In the genomic region with DNA sequence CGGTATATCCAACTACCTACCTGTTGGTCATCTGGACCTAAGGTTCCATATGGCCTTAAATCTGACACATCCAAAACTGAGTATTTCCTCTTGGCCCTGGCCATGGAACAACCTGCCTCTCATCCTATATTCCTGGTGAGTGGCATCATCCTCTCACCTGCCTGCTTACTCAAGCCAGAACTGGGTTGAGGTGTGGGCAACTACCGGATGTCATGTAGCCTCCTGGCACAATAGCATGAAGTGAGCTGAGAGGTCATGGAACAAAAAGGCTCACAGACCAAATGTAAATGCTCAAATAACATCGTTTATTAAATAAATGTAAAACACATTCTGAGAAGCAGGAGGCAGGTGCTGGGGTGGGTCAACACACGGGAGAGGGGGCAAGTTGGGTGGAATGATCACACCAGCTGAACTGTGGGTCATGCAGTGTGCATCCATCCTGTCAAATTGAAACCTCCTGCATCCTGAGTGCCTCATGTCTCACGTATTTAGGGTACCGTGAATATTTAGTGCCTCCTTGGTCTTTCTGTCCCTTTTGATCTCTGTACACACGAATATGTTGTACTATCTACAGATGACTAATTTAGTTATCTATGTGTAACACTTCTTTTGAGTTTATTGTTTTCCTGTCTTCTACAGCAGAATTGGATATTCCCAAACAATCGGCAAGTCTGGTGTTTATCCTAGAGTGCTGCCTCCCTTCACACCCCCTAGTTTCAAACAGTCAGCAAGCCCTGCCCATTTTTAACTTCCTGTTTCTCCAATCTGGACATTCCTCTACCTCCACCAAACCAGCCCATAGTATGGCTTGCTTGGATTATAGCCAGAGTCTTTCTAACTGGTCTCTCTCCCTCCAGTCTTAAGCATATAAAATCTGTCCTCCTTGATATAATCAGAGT, we compare ENCODE assay signal across 1 cellular context.
TF ChIP-seq lines count a peak whose summit lies in the region.

No MANE protein-coding gene starts in this region.

TF ChIP-seq in GM12878, 131 proteins besides CTCF, POLR2A, EP300 and RAD21 (continued from another document and continues in another):
- TF ChIP-seq, protein P1, sequence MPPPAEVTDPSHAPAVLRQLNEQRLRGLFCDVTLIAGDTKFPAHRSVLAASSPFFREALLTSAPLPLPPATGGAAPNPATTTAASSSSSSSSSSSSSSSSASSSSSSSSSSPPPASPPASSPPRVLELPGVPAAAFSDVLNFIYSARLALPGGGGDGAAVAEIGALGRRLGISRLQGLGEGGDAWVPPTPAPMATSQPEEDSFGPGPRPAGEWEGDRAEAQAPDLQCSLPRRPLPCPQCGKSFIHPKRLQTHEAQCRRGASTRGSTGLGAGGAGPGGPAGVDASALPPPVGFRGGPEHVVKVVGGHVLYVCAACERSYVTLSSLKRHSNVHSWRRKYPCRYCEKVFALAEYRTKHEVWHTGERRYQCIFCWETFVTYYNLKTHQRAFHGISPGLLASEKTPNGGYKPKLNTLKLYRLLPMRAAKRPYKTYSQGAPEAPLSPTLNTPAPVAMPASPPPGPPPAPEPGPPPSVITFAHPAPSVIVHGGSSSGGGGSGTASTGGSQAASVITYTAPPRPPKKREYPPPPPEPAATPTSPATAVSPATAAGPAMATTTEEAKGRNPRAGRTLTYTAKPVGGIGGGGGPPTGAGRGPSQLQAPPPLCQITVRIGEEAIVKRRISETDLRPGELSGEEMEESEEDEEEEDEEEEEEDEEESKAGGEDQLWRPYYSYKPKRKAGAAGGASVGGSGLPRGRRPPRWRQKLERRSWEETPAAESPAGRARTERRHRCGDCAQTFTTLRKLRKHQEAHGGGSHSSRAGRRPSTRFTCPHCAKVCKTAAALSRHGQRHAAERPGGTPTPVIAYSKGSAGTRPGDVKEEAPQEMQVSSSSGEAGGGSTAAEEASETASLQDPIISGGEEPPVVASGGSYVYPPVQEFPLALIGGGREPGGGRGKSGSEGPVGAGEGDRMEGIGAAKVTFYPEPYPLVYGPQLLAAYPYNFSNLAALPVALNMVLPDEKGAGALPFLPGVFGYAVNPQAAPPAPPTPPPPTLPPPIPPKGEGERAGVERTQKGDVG (CRISPR knock-in tag; IDR thresholded peaks at IDR 0.05): no peak
- no peak for TF ChIP-seq MYB (IDR thresholded peaks at IDR 0.05; ENCODE audit: borderline replicate concordance, low read depth, low read length)
- TF ChIP-seq, protein P2, sequence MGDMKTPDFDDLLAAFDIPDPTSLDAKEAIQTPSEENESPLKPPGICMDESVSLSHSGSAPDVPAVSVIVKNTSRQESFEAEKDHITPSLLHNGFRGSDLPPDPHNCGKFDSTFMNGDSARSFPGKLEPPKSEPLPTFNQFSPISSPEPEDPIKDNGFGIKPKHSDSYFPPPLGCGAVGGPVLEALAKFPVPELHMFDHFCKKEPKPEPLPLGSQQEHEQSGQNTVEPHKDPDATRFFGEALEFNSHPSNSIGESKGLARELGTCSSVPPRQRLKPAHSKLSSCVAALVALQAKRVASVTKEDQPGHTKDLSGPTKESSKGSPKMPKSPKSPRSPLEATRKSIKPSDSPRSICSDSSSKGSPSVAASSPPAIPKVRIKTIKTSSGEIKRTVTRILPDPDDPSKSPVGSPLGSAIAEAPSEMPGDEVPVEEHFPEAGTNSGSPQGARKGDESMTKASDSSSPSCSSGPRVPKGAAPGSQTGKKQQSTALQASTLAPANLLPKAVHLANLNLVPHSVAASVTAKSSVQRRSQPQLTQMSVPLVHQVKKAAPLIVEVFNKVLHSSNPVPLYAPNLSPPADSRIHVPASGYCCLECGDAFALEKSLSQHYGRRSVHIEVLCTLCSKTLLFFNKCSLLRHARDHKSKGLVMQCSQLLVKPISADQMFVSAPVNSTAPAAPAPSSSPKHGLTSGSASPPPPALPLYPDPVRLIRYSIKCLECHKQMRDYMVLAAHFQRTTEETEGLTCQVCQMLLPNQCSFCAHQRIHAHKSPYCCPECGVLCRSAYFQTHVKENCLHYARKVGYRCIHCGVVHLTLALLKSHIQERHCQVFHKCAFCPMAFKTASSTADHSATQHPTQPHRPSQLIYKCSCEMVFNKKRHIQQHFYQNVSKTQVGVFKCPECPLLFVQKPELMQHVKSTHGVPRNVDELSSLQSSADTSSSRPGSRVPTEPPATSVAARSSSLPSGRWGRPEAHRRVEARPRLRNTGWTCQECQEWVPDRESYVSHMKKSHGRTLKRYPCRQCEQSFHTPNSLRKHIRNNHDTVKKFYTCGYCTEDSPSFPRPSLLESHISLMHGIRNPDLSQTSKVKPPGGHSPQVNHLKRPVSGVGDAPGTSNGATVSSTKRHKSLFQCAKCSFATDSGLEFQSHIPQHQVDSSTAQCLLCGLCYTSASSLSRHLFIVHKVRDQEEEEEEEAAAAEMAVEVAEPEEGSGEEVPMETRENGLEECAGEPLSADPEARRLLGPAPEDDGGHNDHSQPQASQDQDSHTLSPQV (IDR thresholded peaks at IDR 0.05): no peak
- no peak for TF ChIP-seq RFX5 (IDR thresholded peaks at IDR 0.05; ENCODE audit: low read depth, low read length)
- no peak for TF ChIP-seq CBX3 (IDR thresholded peaks at IDR 0.05; ENCODE audit: borderline replicate concordance, low read depth)
- TF ChIP-seq, protein P3, sequence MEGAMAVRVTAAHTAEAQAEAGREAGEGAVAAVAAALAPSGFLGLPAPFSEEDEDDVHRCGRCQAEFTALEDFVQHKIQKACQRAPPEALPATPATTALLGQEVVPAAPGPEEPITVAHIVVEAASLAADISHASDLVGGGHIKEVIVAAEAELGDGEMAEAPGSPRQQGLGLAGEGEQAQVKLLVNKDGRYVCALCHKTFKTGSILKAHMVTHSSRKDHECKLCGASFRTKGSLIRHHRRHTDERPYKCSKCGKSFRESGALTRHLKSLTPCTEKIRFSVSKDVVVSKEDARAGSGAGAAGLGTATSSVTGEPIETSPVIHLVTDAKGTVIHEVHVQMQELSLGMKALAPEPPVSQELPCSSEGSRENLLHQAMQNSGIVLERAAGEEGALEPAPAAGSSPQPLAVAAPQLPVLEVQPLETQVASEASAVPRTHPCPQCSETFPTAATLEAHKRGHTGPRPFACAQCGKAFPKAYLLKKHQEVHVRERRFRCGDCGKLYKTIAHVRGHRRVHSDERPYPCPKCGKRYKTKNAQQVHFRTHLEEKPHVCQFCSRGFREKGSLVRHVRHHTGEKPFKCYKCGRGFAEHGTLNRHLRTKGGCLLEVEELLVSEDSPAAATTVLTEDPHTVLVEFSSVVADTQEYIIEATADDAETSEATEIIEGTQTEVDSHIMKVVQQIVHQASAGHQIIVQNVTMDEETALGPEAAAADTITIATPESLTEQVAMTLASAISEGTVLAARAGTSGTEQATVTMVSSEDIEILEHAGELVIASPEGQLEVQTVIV (IDR thresholded peaks at IDR 0.05; ENCODE audit: borderline replicate concordance, partially characterized antibody): no peak
- TF ChIP-seq MEF2A (IDR thresholded peaks at IDR 0.05; ENCODE audit: insufficient read depth, low read depth, low read length): no peak
- TF ChIP-seq, protein P4, sequence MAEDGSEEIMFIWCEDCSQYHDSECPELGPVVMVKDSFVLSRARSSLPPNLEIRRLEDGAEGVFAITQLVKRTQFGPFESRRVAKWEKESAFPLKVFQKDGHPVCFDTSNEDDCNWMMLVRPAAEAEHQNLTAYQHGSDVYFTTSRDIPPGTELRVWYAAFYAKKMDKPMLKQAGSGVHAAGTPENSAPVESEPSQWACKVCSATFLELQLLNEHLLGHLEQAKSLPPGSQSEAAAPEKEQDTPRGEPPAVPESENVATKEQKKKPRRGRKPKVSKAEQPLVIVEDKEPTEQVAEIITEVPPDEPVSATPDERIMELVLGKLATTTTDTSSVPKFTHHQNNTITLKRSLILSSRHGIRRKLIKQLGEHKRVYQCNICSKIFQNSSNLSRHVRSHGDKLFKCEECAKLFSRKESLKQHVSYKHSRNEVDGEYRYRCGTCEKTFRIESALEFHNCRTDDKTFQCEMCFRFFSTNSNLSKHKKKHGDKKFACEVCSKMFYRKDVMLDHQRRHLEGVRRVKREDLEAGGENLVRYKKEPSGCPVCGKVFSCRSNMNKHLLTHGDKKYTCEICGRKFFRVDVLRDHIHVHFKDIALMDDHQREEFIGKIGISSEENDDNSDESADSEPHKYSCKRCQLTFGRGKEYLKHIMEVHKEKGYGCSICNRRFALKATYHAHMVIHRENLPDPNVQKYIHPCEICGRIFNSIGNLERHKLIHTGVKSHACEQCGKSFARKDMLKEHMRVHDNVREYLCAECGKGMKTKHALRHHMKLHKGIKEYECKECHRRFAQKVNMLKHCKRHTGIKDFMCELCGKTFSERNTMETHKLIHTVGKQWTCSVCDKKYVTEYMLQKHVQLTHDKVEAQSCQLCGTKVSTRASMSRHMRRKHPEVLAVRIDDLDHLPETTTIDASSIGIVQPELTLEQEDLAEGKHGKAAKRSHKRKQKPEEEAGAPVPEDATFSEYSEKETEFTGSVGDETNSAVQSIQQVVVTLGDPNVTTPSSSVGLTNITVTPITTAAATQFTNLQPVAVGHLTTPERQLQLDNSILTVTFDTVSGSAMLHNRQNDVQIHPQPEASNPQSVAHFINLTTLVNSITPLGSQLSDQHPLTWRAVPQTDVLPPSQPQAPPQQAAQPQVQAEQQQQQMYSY (CRISPR knock-in tag; IDR thresholded peaks at IDR 0.05): no peak
- no peak for TF ChIP-seq NFYA (IDR thresholded peaks at IDR 0.05; ENCODE audit: borderline replicate concordance, low read depth, low read length)
- no peak for TF ChIP-seq SIN3A (IDR thresholded peaks at IDR 0.05; ENCODE audit: low read depth, low read length)
- 0 out of 2 replicates have a peak, but pooled peaks have one; percentile 18 for TF ChIP-seq ZBED1 (IDR thresholded peaks at IDR 0.05; ENCODE audit: borderline replicate concordance)
- TF ChIP-seq ZNF274 (IDR thresholded peaks at IDR 0.05; ENCODE audit: insufficient read depth, insufficient read length): no peak
- TF ChIP-seq, protein P5, sequence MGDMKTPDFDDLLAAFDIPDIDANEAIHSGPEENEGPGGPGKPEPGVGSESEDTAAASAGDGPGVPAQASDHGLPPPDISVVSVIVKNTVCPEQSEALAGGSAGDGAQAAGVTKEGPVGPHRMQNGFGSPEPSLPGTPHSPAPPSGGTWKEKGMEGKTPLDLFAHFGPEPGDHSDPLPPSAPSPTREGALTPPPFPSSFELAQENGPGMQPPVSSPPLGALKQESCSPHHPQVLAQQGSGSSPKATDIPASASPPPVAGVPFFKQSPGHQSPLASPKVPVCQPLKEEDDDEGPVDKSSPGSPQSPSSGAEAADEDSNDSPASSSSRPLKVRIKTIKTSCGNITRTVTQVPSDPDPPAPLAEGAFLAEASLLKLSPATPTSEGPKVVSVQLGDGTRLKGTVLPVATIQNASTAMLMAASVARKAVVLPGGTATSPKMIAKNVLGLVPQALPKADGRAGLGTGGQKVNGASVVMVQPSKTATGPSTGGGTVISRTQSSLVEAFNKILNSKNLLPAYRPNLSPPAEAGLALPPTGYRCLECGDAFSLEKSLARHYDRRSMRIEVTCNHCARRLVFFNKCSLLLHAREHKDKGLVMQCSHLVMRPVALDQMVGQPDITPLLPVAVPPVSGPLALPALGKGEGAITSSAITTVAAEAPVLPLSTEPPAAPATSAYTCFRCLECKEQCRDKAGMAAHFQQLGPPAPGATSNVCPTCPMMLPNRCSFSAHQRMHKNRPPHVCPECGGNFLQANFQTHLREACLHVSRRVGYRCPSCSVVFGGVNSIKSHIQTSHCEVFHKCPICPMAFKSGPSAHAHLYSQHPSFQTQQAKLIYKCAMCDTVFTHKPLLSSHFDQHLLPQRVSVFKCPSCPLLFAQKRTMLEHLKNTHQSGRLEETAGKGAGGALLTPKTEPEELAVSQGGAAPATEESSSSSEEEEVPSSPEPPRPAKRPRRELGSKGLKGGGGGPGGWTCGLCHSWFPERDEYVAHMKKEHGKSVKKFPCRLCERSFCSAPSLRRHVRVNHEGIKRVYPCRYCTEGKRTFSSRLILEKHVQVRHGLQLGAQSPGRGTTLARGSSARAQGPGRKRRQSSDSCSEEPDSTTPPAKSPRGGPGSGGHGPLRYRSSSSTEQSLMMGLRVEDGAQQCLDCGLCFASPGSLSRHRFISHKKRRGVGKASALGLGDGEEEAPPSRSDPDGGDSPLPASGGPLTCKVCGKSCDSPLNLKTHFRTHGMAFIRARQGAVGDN (IDR thresholded peaks at IDR 0.05): no peak
- TF ChIP-seq HDAC2 (IDR thresholded peaks at IDR 0.05): no peak
- no peak for TF ChIP-seq PAX8 (IDR thresholded peaks at IDR 0.05)
- TF ChIP-seq WRNIP1 (IDR thresholded peaks at IDR 0.05; ENCODE audit: borderline replicate concordance, low read depth, low read length): no peak
- no peak for TF ChIP-seq KLF5 (IDR thresholded peaks at IDR 0.05; ENCODE audit: partially characterized antibody)
- TF ChIP-seq ZNF217 (IDR thresholded peaks at IDR 0.05): no peak
- TF ChIP-seq STAT1 (conservative IDR thresholded peaks at IDR 0.05): no peak
- peak; percentile 38; the same call in 1 of the 2 replicates for TF ChIP-seq NFIC (IDR thresholded peaks at IDR 0.05; ENCODE audit: low read depth, low read length)
- no peak for TF ChIP-seq NBN (IDR thresholded peaks at IDR 0.05)
- TF ChIP-seq, protein P6, sequence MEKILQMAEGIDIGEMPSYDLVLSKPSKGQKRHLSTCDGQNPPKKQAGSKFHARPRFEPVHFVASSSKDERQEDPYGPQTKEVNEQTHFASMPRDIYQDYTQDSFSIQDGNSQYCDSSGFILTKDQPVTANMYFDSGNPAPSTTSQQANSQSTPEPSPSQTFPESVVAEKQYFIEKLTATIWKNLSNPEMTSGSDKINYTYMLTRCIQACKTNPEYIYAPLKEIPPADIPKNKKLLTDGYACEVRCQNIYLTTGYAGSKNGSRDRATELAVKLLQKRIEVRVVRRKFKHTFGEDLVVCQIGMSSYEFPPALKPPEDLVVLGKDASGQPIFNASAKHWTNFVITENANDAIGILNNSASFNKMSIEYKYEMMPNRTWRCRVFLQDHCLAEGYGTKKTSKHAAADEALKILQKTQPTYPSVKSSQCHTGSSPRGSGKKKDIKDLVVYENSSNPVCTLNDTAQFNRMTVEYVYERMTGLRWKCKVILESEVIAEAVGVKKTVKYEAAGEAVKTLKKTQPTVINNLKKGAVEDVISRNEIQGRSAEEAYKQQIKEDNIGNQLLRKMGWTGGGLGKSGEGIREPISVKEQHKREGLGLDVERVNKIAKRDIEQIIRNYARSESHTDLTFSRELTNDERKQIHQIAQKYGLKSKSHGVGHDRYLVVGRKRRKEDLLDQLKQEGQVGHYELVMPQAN (conservative IDR thresholded peaks at IDR 0.05): no peak
- TF ChIP-seq ZNF24 (IDR thresholded peaks at IDR 0.05): no peak
- TF ChIP-seq ETV6 (conservative IDR thresholded peaks at IDR 0.05 in 1 of 2, IDR thresholded peaks at IDR 0.05 in 1 of 2; ENCODE audit: borderline replicate concordance in 1 of 2, low read depth in 1 of 2): no peak
- no peak for TF ChIP-seq HDAC6 (IDR thresholded peaks at IDR 0.05; ENCODE audit: unreplicated experiment)
- TF ChIP-seq STAT3 (IDR thresholded peaks at IDR 0.05; ENCODE audit: low read depth, low read length): no peak
- no peak for TF ChIP-seq HDGF (IDR thresholded peaks at IDR 0.05)
- peak; percentile 29; the same call in 1 of the 2 replicates for TF ChIP-seq FOXM1 (IDR thresholded peaks at IDR 0.05; ENCODE audit: low read depth, low read length)
- TF ChIP-seq, protein P7, sequence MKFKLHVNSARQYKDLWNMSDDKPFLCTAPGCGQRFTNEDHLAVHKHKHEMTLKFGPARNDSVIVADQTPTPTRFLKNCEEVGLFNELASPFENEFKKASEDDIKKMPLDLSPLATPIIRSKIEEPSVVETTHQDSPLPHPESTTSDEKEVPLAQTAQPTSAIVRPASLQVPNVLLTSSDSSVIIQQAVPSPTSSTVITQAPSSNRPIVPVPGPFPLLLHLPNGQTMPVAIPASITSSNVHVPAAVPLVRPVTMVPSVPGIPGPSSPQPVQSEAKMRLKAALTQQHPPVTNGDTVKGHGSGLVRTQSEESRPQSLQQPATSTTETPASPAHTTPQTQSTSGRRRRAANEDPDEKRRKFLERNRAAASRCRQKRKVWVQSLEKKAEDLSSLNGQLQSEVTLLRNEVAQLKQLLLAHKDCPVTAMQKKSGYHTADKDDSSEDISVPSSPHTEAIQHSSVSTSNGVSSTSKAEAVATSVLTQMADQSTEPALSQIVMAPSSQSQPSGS (IDR thresholded peaks at IDR 0.05; ENCODE audit: low read length): no peak
